11 cellular contexts compared by ENCODE assay signal in the genomic region with DNA sequence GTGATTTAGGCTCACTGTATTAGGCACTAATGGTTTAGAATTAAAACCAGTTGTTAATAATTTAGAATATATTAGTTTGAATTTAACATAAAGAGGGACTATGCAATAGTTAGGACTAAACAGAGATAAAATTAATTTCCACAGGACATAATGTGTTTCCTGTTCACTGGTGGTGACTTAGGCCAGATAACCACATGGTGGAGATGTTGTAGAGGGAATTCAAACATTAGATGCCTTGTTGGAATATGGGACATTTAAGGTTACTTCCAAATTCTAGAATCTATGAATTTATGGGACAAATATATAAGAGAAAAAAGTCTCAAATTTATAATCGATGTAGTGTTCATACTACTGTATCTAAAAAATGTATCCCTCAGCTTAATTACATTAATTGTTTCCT.
A peak's percentile ranks its signal among the peaks of the same experiment; 100 is the strongest.
DNase-seq lines count a peak whose midpoint lies in the region; ATAC-seq and TF ChIP-seq lines count a peak whose summit lies in the region.
"Had no signal": no experiment of that assay in that cellular context is flagged by ENCODE, and none has a peak within 500 bp of the region (broad histone marks: within the 10 kb centered on the region; RNA-seq: fewer than 3 reads in every experiment).

No MANE protein-coding gene starts in this region.

- H3K27ac ChIP-seq in A673 (ENCODE audit: low read depth, low read length, poor library complexity, severe bottlenecking) (no peak overlapping the region), HEK293 (ENCODE audit: extremely low read depth, low read depth, low read length) (no peak overlapping the region)
- H3K27ac ChIP-seq: BLaER1 had no signal

- no peaks in the 10 kb centered on the region for H3K36me3 Mint-ChIP-seq in activated CD4-positive, alpha-beta memory T cell treated with anti-CD3 and anti-CD28 coated beads, Interleukin-2, amount 10 ng/mL, durations not matched to agents 7 days and 5 days (ENCODE audit: low read depth)

- H3K27me3 Mint-ChIP-seq in activated CD4-positive, alpha-beta memory T cell treated with anti-CD3 and anti-CD28 coated beads, Interleukin-2, amount 10 ng/mL, durations not matched to agents 7 days and 5 days = no peaks in the 10 kb centered on the region
- H3K27me3 Mint-ChIP-seq: stimulated activated naive CD8-positive, alpha-beta T cell treated with anti-CD3 and anti-CD28 coated beads, Interleukin-15, Interleukin-2, amounts not matched to agents 100 ng/mL and 50 ng/mL, for 24 hours had no signal

- H3K27me3 ChIP-seq in A673 (replicated peaks; ENCODE audit: insufficient read depth, low read depth, low read length, poor library complexity) = peaks cover 46% of the 10 kb centered on the region
- H3K27me3 ChIP-seq: BLaER1 had no signal

- H3K9me3 Mint-ChIP-seq in activated CD4-positive, alpha-beta memory T cell treated with anti-CD3 and anti-CD28 coated beads, Interleukin-2, amount 10 ng/mL, durations not matched to agents 7 days and 5 days = no peaks in the 10 kb centered on the region
- H3K9me3 Mint-ChIP-seq: stimulated activated naive CD8-positive, alpha-beta T cell treated with anti-CD3 and anti-CD28 coated beads, Interleukin-15, Interleukin-2, amounts not matched to agents 100 ng/mL and 50 ng/mL, for 24 hours; T-helper 2 cell treated with Interferon-gamma antibody and Interleukin-4, amounts not matched to agents 5 μg/mL and 100 μg/mL, for 36 hours had no signal

- ATAC-seq in HG03280 (IDR thresholded peaks at IDR 0.05; ENCODE audit: unreplicated experiment) (no peak), HG03565 (IDR thresholded peaks at IDR 0.05; ENCODE audit: unreplicated experiment) (no peak)

- POLR2A ChIA-PET in A673 (lab: Charles Lee; ENCODE audit: low non-redundant PET) = no interaction called here
- POLR2A ChIA-PET in HEK293 (lab: Yijun Ruan, JAX) = no interaction called here
- POLR2A ChIA-PET in activated CD4-positive, alpha-beta memory T cell treated with anti-CD3 and anti-CD28 coated beads, Interleukin-2, amount 10 ng/mL, durations not matched to agents 7 days and 5 days (lab: Charles Lee) = no interaction called here

- no peaks in the 10 kb centered on the region for H3K4me1 Mint-ChIP-seq in activated CD4-positive, alpha-beta memory T cell treated with anti-CD3 and anti-CD28 coated beads, Interleukin-2, amount 10 ng/mL, durations not matched to agents 7 days and 5 days

- H3K4me3 ChIP-seq in A673 (ENCODE audit: low read depth, low read length, poor library complexity, severe bottlenecking) (no peak overlapping the region), HEK293 (ENCODE audit: low read depth, low read length) (no peak overlapping the region)
- H3K4me3 ChIP-seq: BLaER1 had no signal

- H3K4me1 ChIP-seq in A673 (ENCODE audit: insufficient read depth, low read length, poor library complexity, severe bottlenecking) (no peaks in the 10 kb centered on the region), HEK293 (ENCODE audit: control insufficient read depth, insufficient read depth, low read length) (no peaks in the 10 kb centered on the region)
- H3K4me1 ChIP-seq: BLaER1 had no signal

- no TSS peak for BruUV-seq in A673 (replicated peaks; lab: Mats Ljungman, UMichigan)

- H3K9me3 ChIP-seq in A673 (ENCODE audit: low read depth, low read length, poor library complexity, severe bottlenecking) = no peaks in the 10 kb centered on the region
- H3K9me3 ChIP-seq in HEK293 (ENCODE audit: control insufficient read depth, insufficient read depth, low read depth, low read length) = no peaks in the 10 kb centered on the region
- H3K9me3 ChIP-seq: BLaER1 had no signal

- H3K27ac Mint-ChIP-seq in activated CD4-positive, alpha-beta memory T cell treated with anti-CD3 and anti-CD28 coated beads, Interleukin-2, amount 10 ng/mL, durations not matched to agents 7 days and 5 days = no peak overlapping the region
- H3K27ac Mint-ChIP-seq: stimulated activated naive CD8-positive, alpha-beta T cell treated with anti-CD3 and anti-CD28 coated beads, Interleukin-15, Interleukin-2, amounts not matched to agents 100 ng/mL and 50 ng/mL, for 24 hours; T-helper 2 cell treated with Interferon-gamma antibody and Interleukin-4, amounts not matched to agents 5 μg/mL and 100 μg/mL, for 36 hours had no signal

- peak; percentile 14 for DNase-seq in A673 (ENCODE audit: low spot score)
- DNase-seq in NCI-H748 (lab: John Stamatoyannopoulos, UW; ENCODE audit: unreplicated experiment) = peak; percentile 60
- DNase-seq in dermis blood vessel endothelial cell = peak; percentile 3
- no peak for DNase-seq in activated CD4-positive, alpha-beta memory T cell treated with anti-CD3 and anti-CD28 coated beads, Interleukin-2, amount 10 ng/mL, durations not matched to agents 7 days and 5 days
- DNase-seq in activated T-cell treated with anti-CD3 and anti-CD28 coated beads, Interleukin-2, amount 50 U/mL, for 48 hours = no peak

- intact Hi-C loops in A673 (cut with micrococcal nuclease; ENCODE audit: unreplicated experiment) = no loop called here

- no peaks in the 10 kb centered on the region for H3K36me3 ChIP-seq in A673 (ENCODE audit: insufficient read depth, low read length, poor library complexity, severe bottlenecking)
- no peaks in the 10 kb centered on the region for H3K36me3 ChIP-seq in HEK293 (ENCODE audit: control insufficient read depth in 2 of 2, insufficient read depth in 1 of 2, low read length in 2 of 2)
- H3K36me3 ChIP-seq: BLaER1 had no signal

- TF ChIP-seq CTCF in A673 (conservative IDR thresholded peaks at IDR 0.05; ENCODE audit: low read depth, low read length) (0 out of 2 replicates have a peak, but pooled peaks have one; percentile 24), HEK293 (tag by site-specific recombination; IDR thresholded peaks at IDR 0.05) (no peak)

- CTCF ChIA-PET in A673 (lab: Charles Lee) = no interaction called here
- CTCF ChIA-PET in HEK293 (lab: Yijun Ruan, JAX) = no interaction called here
- CTCF ChIA-PET in activated CD4-positive, alpha-beta memory T cell treated with anti-CD3 and anti-CD28 coated beads, Interleukin-2, amount 10 ng/mL, durations not matched to agents 7 days and 5 days (lab: Charles Lee) = no interaction called here

- no peak overlapping the region for H3K4me3 Mint-ChIP-seq in activated CD4-positive, alpha-beta memory T cell treated with anti-CD3 and anti-CD28 coated beads, Interleukin-2, amount 10 ng/mL, durations not matched to agents 7 days and 5 days
- H3K4me3 Mint-ChIP-seq: stimulated activated naive CD8-positive, alpha-beta T cell treated with anti-CD3 and anti-CD28 coated beads, Interleukin-15, Interleukin-2, amounts not matched to agents 100 ng/mL and 50 ng/mL, for 24 hours; T-helper 2 cell treated with Interferon-gamma antibody and Interleukin-4, amounts not matched to agents 5 μg/mL and 100 μg/mL, for 36 hours had no signal

TF ChIP-seq in HEK293, 187 proteins besides CTCF, POLR2A, EP300 and RAD21:
- peak; percentile 33 for TF ChIP-seq ZNF654 (tag by site-specific recombination; IDR thresholded peaks at IDR 0.05; ENCODE audit: low read depth)
- TF ChIP-seq MZF1 (tag by site-specific recombination; IDR thresholded peaks at IDR 0.05; ENCODE audit: borderline replicate concordance) = no peak
- TF ChIP-seq ZNF433 (tag by site-specific recombination; IDR thresholded peaks at IDR 0.05; ENCODE audit: low read depth) = no peak
- no peak for TF ChIP-seq ZBTB48 (tag by site-specific recombination; IDR thresholded peaks at IDR 0.05)
- no peak for TF ChIP-seq ZNF473 (tag by site-specific recombination; IDR thresholded peaks at IDR 0.05)

Comparison
In these comparisons a context has a peak if more than half of its experiments do, and no peak if none do; other contexts are left out.
1. DNase-seq: peak in A673 (single experiment), NCI-H748 (single experiment) and dermis blood vessel endothelial cell (single experiment); none in activated CD4-positive, alpha-beta memory T cell treated with anti-CD3 and anti-CD28 coated beads, Interleukin-2, amount 10 ng/mL, durations not matched to agents 7 days and 5 days (single experiment) and activated T-cell treated with anti-CD3 and anti-CD28 coated beads, Interleukin-2, amount 50 U/mL, for 48 hours (0 of 2).